In genomic region chr4:165931741-165932140, GRCh38 we compare ENCODE assay signal across 19 cellular contexts. TPM values are rescaled to one million over a fixed set of nuclear protein-coding genes. Genes with fewer than 3 reads are reported as not detected.
"Had no signal": no experiment of that assay in that cellular context is flagged by ENCODE, and none has a peak within 500 bp of the region (broad histone marks: within the 10 kb centered on the region; RNA-seq: fewer than 3 reads in every experiment).

No MANE protein-coding gene starts in this region.

- H3K9me3 ChIP-seq: pancreas, right lobe of liver, tibial artery, upper lobe of right lung, vagina had no signal

- H3K9ac ChIP-seq: neural progenitor cell had no signal

- DNase-seq: erythroblast; foreskin melanocyte; head of caudate nucleus; midbrain; occipital lobe; pancreas; retina; right lobe of liver; stimulated activated CD4-positive, alpha-beta T cell treated with anti-CD3 and anti-CD28 coated beads, Interleukin-4, amount 100 ng/mL, for 24 hours; tibial artery; upper lobe of right lung had no signal

- H3K27ac ChIP-seq: hepatocyte, neural progenitor cell, pancreas, right lobe of liver, tibial artery, upper lobe of right lung, vagina had no signal

- H3K79me2 ChIP-seq: hepatocyte had no signal

- ATAC-seq: natural killer cell treated with Interleukin-12 subunit alpha and Interleukin-12 subunit beta and Interleukin-15 and Interleukin-18, amount 100 ng/mL, for 72 hours; right lobe of liver; stimulated activated memory B cell treated with anti-CD40 and anti-IgM and Interleukin-4, amounts not matched to agents 10 μg/mL and 1 μg/mL and 100 μg/mL, for 72 hours; upper lobe of right lung had no signal

- H3K36me3 ChIP-seq: neural progenitor cell, pancreas, right lobe of liver, tibial artery, upper lobe of right lung, vagina had no signal

- H3K4me2 ChIP-seq: hepatocyte, neural progenitor cell had no signal

- H3K4me1 ChIP-seq: neural progenitor cell, right lobe of liver, tibial artery, upper lobe of right lung, vagina had no signal

- H3K4me3 ChIP-seq: hepatocyte, neural progenitor cell, pancreas, right lobe of liver, tibial artery, upper lobe of right lung, vagina had no signal

- H3K27me3 ChIP-seq: hepatocyte, neural progenitor cell, pancreas, right lobe of liver, tibial artery, upper lobe of right lung, vagina had no signal

- FAIRE-seq: colon, endothelial cell of umbilical vein, pancreas had no signal

RNA-seq across cellular contexts. Expression of gene TLL1, which starts 58.7 kb away (rescaled TPM):
- total RNA-seq: progenitor cell of endocrine pancreas had no signal
